1 cellular context compared by ENCODE assay signal in genomic region chr21:44887807-44888580, GRCh38.
TF ChIP-seq lines count a peak whose summit lies in the region.

No MANE protein-coding gene starts in this region.

TF ChIP-seq in HepG2, 621 proteins besides CTCF, POLR2A, EP300 and RAD21 (continues in another document):
- no peak for TF ChIP-seq RBFOX2 (IDR thresholded peaks at IDR 0.05; ENCODE audit: low read depth, low read length)
- peak; percentile 73; the same call in 1 of the 2 replicates for TF ChIP-seq HNRNPL (IDR thresholded peaks at IDR 0.05; ENCODE audit: low read depth, low read length)
- TF ChIP-seq HNRNPLL (IDR thresholded peaks at IDR 0.05; ENCODE audit: low read depth, low read length, poor library complexity, severe bottlenecking), result no peak
- 0 out of 2 replicates have a peak, but pooled peaks have one; percentile 16 for TF ChIP-seq GATAD2A (CRISPR knock-in tag; IDR thresholded peaks at IDR 0.05)
- no peak for TF ChIP-seq POGK (CRISPR knock-in tag; conservative IDR thresholded peaks at IDR 0.05)
- peak; percentile 85; the same call in 1 of the 2 replicates for TF ChIP-seq ZNF619 (CRISPR knock-in tag; IDR thresholded peaks at IDR 0.05)
- no peak for TF ChIP-seq CSRNP2 (CRISPR knock-in tag; conservative IDR thresholded peaks at IDR 0.05; ENCODE audit: low read depth)
- TF ChIP-seq RXRB (CRISPR knock-in tag; IDR thresholded peaks at IDR 0.05; ENCODE audit: borderline replicate concordance), result 0 out of 2 replicates have a peak, but pooled peaks have one; percentile 25
- TF ChIP-seq ATF7-NPFF (CRISPR knock-in tag; IDR thresholded peaks at IDR 0.05; ENCODE audit: low read depth), result peak; percentile 64; the same call in 1 of the 2 replicates
- TF ChIP-seq NFKB2 (CRISPR knock-in tag; IDR thresholded peaks at IDR 0.05; ENCODE audit: borderline replicate concordance), result 0 out of 2 replicates have a peak, but pooled peaks have one; percentile 24
- TF ChIP-seq ZNF207 (IDR thresholded peaks at IDR 0.05; ENCODE audit: borderline replicate concordance), result no peak
- TF ChIP-seq CBX2 (IDR thresholded peaks at IDR 0.05; ENCODE audit: low read depth, low read length), result no peak
- TF ChIP-seq CBX2 (CRISPR knock-in tag; IDR thresholded peaks at IDR 0.05; ENCODE audit: low read depth), result no peak
- TF ChIP-seq POGZ (CRISPR knock-in tag; IDR thresholded peaks at IDR 0.05), result no peak
- peak; percentile 34; the same call in 1 of the 2 replicates for TF ChIP-seq NR2F6 (IDR thresholded peaks at IDR 0.05)
- 0 out of 2 replicates have a peak, but pooled peaks have one; percentile 8 for TF ChIP-seq NR2F6 (CRISPR knock-in tag; IDR thresholded peaks at IDR 0.05)
- peak; percentile 46 for TF ChIP-seq ZNF883 (CRISPR knock-in tag; IDR thresholded peaks at IDR 0.05; ENCODE audit: not compliant biosample characterization)
- 0 out of 2 replicates have a peak, but pooled peaks have one; percentile 13 for TF ChIP-seq GABPB1 (CRISPR knock-in tag; IDR thresholded peaks at IDR 0.05)
- peak; percentile 33; the same call in 1 of the 2 replicates for TF ChIP-seq RARA (CRISPR knock-in tag; IDR thresholded peaks at IDR 0.05)
- peak; percentile 57 for TF ChIP-seq PATZ1 (CRISPR knock-in tag; IDR thresholded peaks at IDR 0.05)
- TF ChIP-seq MTA1 (CRISPR knock-in tag; IDR thresholded peaks at IDR 0.05; ENCODE audit: borderline replicate concordance), result peak; percentile 84; the same call in 1 of the 2 replicates
- TF ChIP-seq ZNF850 (CRISPR knock-in tag; conservative IDR thresholded peaks at IDR 0.05), result no peak
- 0 out of 2 replicates have a peak, but pooled peaks have one; percentile 25 for TF ChIP-seq ZNF543 (CRISPR knock-in tag; IDR thresholded peaks at IDR 0.05)
- peak; percentile 97 for TF ChIP-seq ZBED4 (CRISPR knock-in tag; IDR thresholded peaks at IDR 0.05; ENCODE audit: borderline replicate concordance)
- 0 out of 2 replicates have a peak, but pooled peaks have one; percentile 4 for TF ChIP-seq ZBTB33 (CRISPR knock-in tag; IDR thresholded peaks at IDR 0.05)
- no peak for TF ChIP-seq GPBP1L1 (CRISPR knock-in tag; IDR thresholded peaks at IDR 0.05)
- no peak for TF ChIP-seq DNMT3B (CRISPR knock-in tag; conservative IDR thresholded peaks at IDR 0.05)
- TF ChIP-seq ESRRA (CRISPR knock-in tag; IDR thresholded peaks at IDR 0.05; ENCODE audit: low read depth), result peak; percentile 61; the same call in 1 of the 2 replicates
- 0 out of 2 replicates have a peak, but pooled peaks have one; percentile 62 for TF ChIP-seq ZNF274 (CRISPR knock-in tag; IDR thresholded peaks at IDR 0.05)
- no peak for TF ChIP-seq GTF3A (CRISPR knock-in tag; conservative IDR thresholded peaks at IDR 0.05)
- TF ChIP-seq MXD1 (CRISPR knock-in tag; IDR thresholded peaks at IDR 0.05), result no peak
- no peak for TF ChIP-seq ZBTB14 (CRISPR knock-in tag; IDR thresholded peaks at IDR 0.05)
- no peak for TF ChIP-seq RBM39 (IDR thresholded peaks at IDR 0.05; ENCODE audit: low read depth, low read length, poor library complexity, severe bottlenecking)
- no peak for TF ChIP-seq CREB3 (CRISPR knock-in tag; IDR thresholded peaks at IDR 0.05)
- peak; percentile 77 for TF ChIP-seq ZNF687 (CRISPR knock-in tag; IDR thresholded peaks at IDR 0.05)
